28 cellular contexts compared by ENCODE assay signal in genomic region chr2:63270717-63271116, GRCh38.
"Had no signal": no experiment of that assay in that cellular context is flagged by ENCODE, and none has a peak within 500 bp of the region (broad histone marks: within the 10 kb centered on the region; RNA-seq: fewer than 3 reads in every experiment).

No MANE protein-coding gene starts in this region.

- H3K4me2 ChIP-seq: smooth muscle cell had no signal

- H3K9me3 ChIP-seq: testis had no signal

- H2AFZ ChIP-seq: parathyroid adenoma had no signal

- H3K27ac ChIP-seq: ovary, parathyroid adenoma, psoas muscle, skin epidermis, spleen, suprapubic skin, testis, tibial artery, transverse colon, vagina had no signal

- ATAC-seq: naive thymus-derived CD8-positive, alpha-beta T cell; psoas muscle; right cardiac atrium; sciatic nerve; stimulated activated memory B cell treated with anti-CD40 and anti-IgM and Interleukin-4, amounts not matched to agents 10 μg/mL and 1 μg/mL and 100 μg/mL, for 72 hours; stimulated activated naive CD8-positive, alpha-beta T cell treated with anti-CD3 and anti-CD28 coated beads, Interleukin-15, amount 100 ng/mL, for 72 hours; stimulated activated naive CD8-positive, alpha-beta T cell treated with anti-CD3 and anti-CD28 coated beads, Interleukin-15, Interleukin-2, amounts not matched to agents 100 U/mL and 50 U/mL, for 24 hours had no signal

- H3K27me3 ChIP-seq: ovary, spleen, suprapubic skin, testis, tibial artery, transverse colon, vagina had no signal

- H3K4me3 ChIP-seq: ovary, psoas muscle, skin epidermis, smooth muscle cell, spleen, suprapubic skin, testis, tibial artery, transverse colon, vagina had no signal

- DNase-seq: naive thymus-derived CD8-positive, alpha-beta T cell; nephron progenitor cell; occipital lobe; ovary; posterior cingulate gyrus; psoas muscle; right cardiac atrium; spleen; stimulated activated CD4-positive, alpha-beta T cell treated with anti-CD3 and anti-CD28 coated beads, Interleukin-12 subunit alpha, Interleukin-12 subunit beta, amount 100 ng/mL, for 4 hours; stimulated activated CD4-positive, alpha-beta T cell treated with anti-CD3 and anti-CD28 coated beads, Interleukin-1b, Interleukin-23, amount 100 ng/mL, for 48 hours; stimulated activated CD4-positive, alpha-beta T cell treated with anti-CD3 and anti-CD28 coated beads, Interleukin-4, amount 100 ng/mL, for 1 hour; stimulated activated CD4-positive, alpha-beta T cell treated with anti-CD3 and anti-CD28 coated beads, Interleukin-4, amount 100 ng/mL, for 4 hours; stimulated activated CD8-positive, alpha-beta memory T cell treated with anti-CD3 and anti-CD28 coated beads, Interleukin-4, amount 100 ng/mL, for 48 hours; stimulated activated naive CD4-positive, alpha-beta T cell; stimulated activated naive CD8-positive, alpha-beta T cell treated with anti-CD3 and anti-CD28 coated beads, Interleukin-15, amount 100 ng/mL, for 72 hours; stimulated activated naive CD8-positive, alpha-beta T cell treated with anti-CD3 and anti-CD28 coated beads, Interleukin-15, Interleukin-2, amounts not matched to agents 100 U/mL and 50 U/mL, for 24 hours; substantia nigra; testis; tibial artery; transverse colon had no signal

- FAIRE-seq: urothelium cell line had no signal

- H3K9ac ChIP-seq: parathyroid adenoma had no signal

- H3K4me1 ChIP-seq: parathyroid adenoma, psoas muscle, spleen, suprapubic skin, testis, tibial artery, transverse colon, vagina had no signal

- H3K36me3 ChIP-seq: ovary, spleen, suprapubic skin, transverse colon, vagina had no signal
